Comparison of ENCODE assay signal across 1 cellular context in the genomic region with DNA sequence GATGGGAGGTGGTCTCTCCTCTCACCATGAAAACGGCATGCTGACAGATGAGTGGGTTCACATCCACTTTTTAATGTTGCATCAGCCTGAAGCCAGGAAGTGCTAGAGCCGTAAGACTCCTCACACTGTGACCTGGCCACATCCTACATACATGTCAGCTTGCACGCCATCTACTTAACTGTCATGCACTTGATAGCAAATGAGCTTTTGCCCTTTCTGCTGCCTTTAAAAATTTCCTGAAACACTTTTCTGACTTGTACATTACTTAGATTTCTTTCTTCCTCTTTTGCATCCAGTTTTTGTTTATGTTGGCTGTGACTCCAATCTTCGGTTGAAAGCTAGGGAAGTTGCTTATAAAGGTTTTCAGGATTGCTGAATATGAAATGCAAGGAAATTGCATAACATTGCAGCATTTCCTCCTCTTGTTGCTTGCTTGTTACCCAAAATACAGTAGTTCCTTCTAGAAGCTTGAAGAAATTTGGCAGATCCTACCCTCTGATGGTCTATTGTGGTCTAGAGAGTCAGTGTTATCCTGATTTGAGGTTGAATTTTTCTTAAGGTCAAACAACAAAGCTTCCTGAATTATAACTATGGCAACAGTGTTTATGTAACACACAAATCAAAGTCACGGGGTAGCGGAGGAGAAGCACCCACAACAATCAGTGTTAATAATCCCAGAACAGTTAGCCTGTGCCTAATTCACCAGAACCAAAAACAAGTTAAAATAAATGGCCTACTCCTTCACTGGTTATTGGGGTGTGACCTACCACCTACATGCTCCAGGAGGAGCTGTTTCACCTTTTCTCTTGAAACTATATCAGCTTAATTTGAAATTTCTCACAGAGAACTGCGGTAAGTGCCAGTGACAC.
TF ChIP-seq lines count a peak whose summit lies in the region.

No MANE protein-coding gene starts in this region.

TF ChIP-seq in IMR-90, 13 proteins besides CTCF, POLR2A, EP300 and RAD21 (continued from another document):
- TF ChIP-seq, protein P1, sequence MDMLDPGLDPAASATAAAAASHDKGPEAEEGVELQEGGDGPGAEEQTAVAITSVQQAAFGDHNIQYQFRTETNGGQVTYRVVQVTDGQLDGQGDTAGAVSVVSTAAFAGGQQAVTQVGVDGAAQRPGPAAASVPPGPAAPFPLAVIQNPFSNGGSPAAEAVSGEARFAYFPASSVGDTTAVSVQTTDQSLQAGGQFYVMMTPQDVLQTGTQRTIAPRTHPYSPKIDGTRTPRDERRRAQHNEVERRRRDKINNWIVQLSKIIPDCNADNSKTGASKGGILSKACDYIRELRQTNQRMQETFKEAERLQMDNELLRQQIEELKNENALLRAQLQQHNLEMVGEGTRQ (IDR thresholded peaks at IDR 0.05; ENCODE audit: low read depth, low read length), result no peak
- TF ChIP-seq MXI1 (IDR thresholded peaks at IDR 0.05; ENCODE audit: borderline replicate concordance, low read depth, low read length), result no peak
- no peak for TF ChIP-seq RCOR1 (IDR thresholded peaks at IDR 0.05; ENCODE audit: insufficient replicate concordance, low read length)
- TF ChIP-seq MAFK (IDR thresholded peaks at IDR 0.05; ENCODE audit: low read depth, low read length), result peak; percentile 34; the same call in 1 of the 2 replicates
- TF ChIP-seq SMC3 (IDR thresholded peaks at IDR 0.05; ENCODE audit: low read depth, low read length), result peak; percentile 55
- TF ChIP-seq CHD1 (IDR thresholded peaks at IDR 0.05; ENCODE audit: low read depth, low read length), result no peak
- peak; percentile 94 for TF ChIP-seq CEBPB (IDR thresholded peaks at IDR 0.05; ENCODE audit: low read depth, low read length)
